In genomic region chr16:57235128-57236092, GRCh38 we compare ENCODE assay signal across 9 cellular contexts. TPM values are rescaled to one million over a fixed set of nuclear protein-coding genes. Genes with fewer than 3 reads are reported as not detected.
DNase-seq lines count a peak whose midpoint lies in the region; ATAC-seq and TF ChIP-seq lines count a peak whose summit lies in the region.
"Had no signal": no experiment of that assay in that cellular context is flagged by ENCODE, and none has a peak within 500 bp of the region (broad histone marks: within the 10 kb centered on the region; RNA-seq: fewer than 3 reads in every experiment).

No MANE protein-coding gene starts in this region.

- H3K27ac ChIP-seq in brain microvascular endothelial cell: peak overlapping the region; percentile 62

- no peak for TF ChIP-seq CTCF in brain microvascular endothelial cell (IDR thresholded peaks at IDR 0.05; ENCODE audit: low read depth, low read length, missing control alignments)

- peaks cover 57% of the 10 kb centered on the region for H3K36me3 Mint-ChIP-seq in activated CD4-positive, alpha-beta T cell treated with anti-CD3 and anti-CD28 coated beads, Interleukin-2, amount 10 ng/mL, durations not matched to agents 24 days and 14 days (ENCODE audit: low read depth)

- H3K27ac Mint-ChIP-seq in activated CD4-positive, alpha-beta T cell treated with anti-CD3 and anti-CD28 coated beads, Interleukin-2, amount 10 ng/mL, durations not matched to agents 24 days and 14 days: no peak overlapping the region

- in situ Hi-C loops in brain microvascular endothelial cell (cut with HindIII; ENCODE audit: low pct_ligation_motif_present, low sequenced_read_pairs): no loop called here

- no peak overlapping the region for H3K4me3 Mint-ChIP-seq in activated CD4-positive, alpha-beta T cell treated with anti-CD3 and anti-CD28 coated beads, Interleukin-2, amount 10 ng/mL, durations not matched to agents 24 days and 14 days

- no peaks in the 10 kb centered on the region for H3K27me3 ChIP-seq in brain microvascular endothelial cell (replicated peaks)

- H3K27me3 Mint-ChIP-seq in activated CD4-positive, alpha-beta T cell treated with anti-CD3 and anti-CD28 coated beads, Interleukin-2, amount 10 ng/mL, durations not matched to agents 24 days and 14 days: no peaks in the 10 kb centered on the region

- peaks cover 50% of the 10 kb centered on the region for H3K36me3 ChIP-seq in brain microvascular endothelial cell (replicated peaks)

- DNase-seq in activated T-cell treated with anti-CD3 and anti-CD28 coated beads for 48 hours (ENCODE audit: low read depth) (peak; percentile 31), NCI-H226 (peak; percentile 32), brain microvascular endothelial cell (peak; percentile 95)
- DNase-seq in activated T-cell treated with anti-CD3 and anti-CD28 coated beads, Interleukin-2, amount 50 U/mL, for 1 hour: no peak
- peak in 2 of 3 donors; percentile 20 to 48 for DNase-seq in stimulated activated CD4-positive, alpha-beta T cell treated with anti-CD3 and anti-CD28 coated beads, TNF-alpha, amount 100 ng/mL, for 48 hours (ENCODE audit: low read depth in 3 of 3)
- DNase-seq in activated CD4-positive, alpha-beta T cell treated with anti-CD3 and anti-CD28 coated beads, Interleukin-2, amount 10 ng/mL, durations not matched to agents 24 days and 14 days: no peak
- DNase-seq: C1 segment of cervical spinal cord had no signal

- intact Hi-C loops in activated CD4-positive, alpha-beta T cell treated with anti-CD3 and anti-CD28 coated beads, Interleukin-2, amount 10 ng/mL, durations not matched to agents 24 days and 14 days (cut with micrococcal nuclease): no loop called here

- no peak overlapping the region for H3K4me3 ChIP-seq in brain microvascular endothelial cell (ENCODE audit: low read depth, low read length)

- ATAC-seq in GM19395 (IDR thresholded peaks at IDR 0.05; ENCODE audit: unreplicated experiment) (no peak), GM21381 (IDR thresholded peaks at IDR 0.05; ENCODE audit: unreplicated experiment) (no peak)

- H3K9me3 Mint-ChIP-seq in activated CD4-positive, alpha-beta T cell treated with anti-CD3 and anti-CD28 coated beads, Interleukin-2, amount 10 ng/mL, durations not matched to agents 24 days and 14 days: no peaks in the 10 kb centered on the region

- peaks cover 4% of the 10 kb centered on the region for H3K4me1 Mint-ChIP-seq in activated CD4-positive, alpha-beta T cell treated with anti-CD3 and anti-CD28 coated beads, Interleukin-2, amount 10 ng/mL, durations not matched to agents 24 days and 14 days

RNA-seq across cellular contexts. Expression of gene ARL2BP, which starts 9.6 kb away (rescaled TPM):
- total RNA-seq in activated CD4-positive, alpha-beta T cell treated with anti-CD3 and anti-CD28 coated beads, Interleukin-2, amount 10 ng/mL, durations not matched to agents 24 days and 14 days: 24.9 and 26.7 TPM in 2 replicates

RNA-seq across cellular contexts. Expression of gene PLLP, which starts 49.1 kb away (rescaled TPM):
- not detected in 2 replicates for total RNA-seq in activated CD4-positive, alpha-beta T cell treated with anti-CD3 and anti-CD28 coated beads, Interleukin-2, amount 10 ng/mL, durations not matched to agents 24 days and 14 days

RNA-seq across cellular contexts. Expression of gene RSPRY1, which starts 49.3 kb away (rescaled TPM):
- total RNA-seq in activated CD4-positive, alpha-beta T cell treated with anti-CD3 and anti-CD28 coated beads, Interleukin-2, amount 10 ng/mL, durations not matched to agents 24 days and 14 days: 33.0 and 36.6 TPM in 2 replicates

RNA-seq across cellular contexts. Expression of gene PSME3IP1, which starts 49.6 kb away (rescaled TPM):
- total RNA-seq in activated CD4-positive, alpha-beta T cell treated with anti-CD3 and anti-CD28 coated beads, Interleukin-2, amount 10 ng/mL, durations not matched to agents 24 days and 14 days: 126 and 130 TPM in 2 replicates

Comparison
In these comparisons a context has a peak if more than half of its experiments do, and no peak if none do; other contexts are left out.
1. DNase-seq: peak in activated T-cell treated with anti-CD3 and anti-CD28 coated beads for 48 hours (single experiment), NCI-H226 (single experiment), brain microvascular endothelial cell (single experiment) and stimulated activated CD4-positive, alpha-beta T cell treated with anti-CD3 and anti-CD28 coated beads, TNF-alpha, amount 100 ng/mL, for 48 hours (2 of 3); none in activated T-cell treated with anti-CD3 and anti-CD28 coated beads, Interleukin-2, amount 50 U/mL, for 1 hour (single experiment) and activated CD4-positive, alpha-beta T cell treated with anti-CD3 and anti-CD28 coated beads, Interleukin-2, amount 10 ng/mL, durations not matched to agents 24 days and 14 days (single experiment).